Comparison of ENCODE assay signal across 8 cellular contexts in the genomic region with DNA sequence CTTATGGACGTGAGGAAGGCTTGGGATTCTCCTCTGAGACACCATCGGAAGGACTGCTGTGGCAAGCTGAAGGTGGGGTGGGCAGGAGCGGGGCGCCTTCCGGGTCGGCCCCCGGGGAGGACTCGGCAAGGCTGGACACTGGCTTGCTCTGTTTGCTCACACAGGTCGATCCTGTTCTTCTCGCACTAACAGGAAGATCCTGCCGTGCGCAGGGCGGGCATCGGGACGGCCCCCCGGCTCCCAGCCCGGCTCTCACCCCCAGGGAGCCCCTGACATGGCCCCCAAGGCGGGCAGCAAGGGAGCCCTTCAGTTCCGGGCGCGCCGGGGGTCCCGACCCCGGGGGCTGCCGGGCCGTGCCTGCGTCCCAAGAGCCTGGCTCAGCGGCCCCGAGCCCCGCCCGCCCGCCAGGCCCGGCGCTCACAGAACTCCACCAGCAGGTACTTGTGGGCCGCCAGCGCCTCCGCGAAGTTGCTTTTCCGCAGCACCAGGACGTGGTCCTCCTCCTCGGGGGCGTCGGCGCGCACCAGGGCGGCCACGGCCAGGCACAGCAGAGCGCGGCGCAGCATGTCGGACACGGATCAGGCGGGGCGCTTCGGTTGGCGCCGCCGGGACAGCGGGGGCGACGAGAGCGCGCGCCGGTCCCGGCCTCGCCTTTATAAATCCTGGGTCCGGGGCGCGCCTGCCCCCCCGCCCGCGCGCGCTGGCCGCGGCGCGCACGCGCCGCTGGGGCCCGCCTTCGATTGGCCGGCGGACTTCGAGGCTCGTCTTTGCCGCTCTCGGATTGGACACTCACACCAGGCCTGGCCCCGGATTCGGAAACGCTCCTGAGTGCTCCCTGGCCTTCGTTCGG. TPM values are rescaled to one million over a fixed set of nuclear protein-coding genes. Genes with fewer than 3 reads are reported as not detected.
DNase-seq lines count a peak whose midpoint lies in the region; ATAC-seq, FAIRE-seq and TF ChIP-seq lines count a peak whose summit lies in the region.

A gene (minus strand): TSS at position 630 of the 850 bp plus-strand sequence. CDS start 64 bp downstream, at position 566.

- H3K4me3 ChIP-seq in astrocyte (ENCODE audit: insufficient read depth, low read depth, low read length) = peak within 1 kb of the TSS; percentile 97

- DNase-seq in astrocyte (ENCODE audit: low read depth) (no peak), immature natural killer cell (no peak), GM19240 (ENCODE audit: insufficient read length, low spot score) (no peak), NCI-H226 (no peak)
- peak; percentile 96 for DNase-seq in stimulated activated CD8-positive, alpha-beta memory T cell treated with anti-CD3 and anti-CD28 coated beads, Interleukin-12 subunit alpha, Interleukin-12 subunit beta, amount 100 ng/mL, for 24 hours (ENCODE audit: extremely low read depth)

- no peaks in the 10 kb centered on the region for H3K9me3 ChIP-seq in astrocyte (ENCODE audit: insufficient read depth, low read depth, low read length)

- TF ChIP-seq CTCF in 22Rv1 (IDR thresholded peaks at IDR 0.05) (no peak; the same call in 1 of the 2 replicates), astrocyte (IDR thresholded peaks at IDR 0.05; ENCODE audit: insufficient read depth, low read depth, low read length) (no peak)

- H3K79me2 ChIP-seq in astrocyte (ENCODE audit: insufficient read depth, low read length) = peaks cover 88% of the 10 kb centered on the region

- H3K27ac Mint-ChIP-seq in astrocyte (ENCODE audit: unreplicated experiment) = peak within 1 kb of the TSS; percentile 99
- peak within 1 kb of the TSS; percentile 93 to 99 (median 98) for H3K27ac Mint-ChIP-seq in immature natural killer cell

- H3K36me3 Mint-ChIP-seq in astrocyte (ENCODE audit: low read depth, unreplicated experiment) (peaks cover 14% of the 10 kb centered on the region), immature natural killer cell (peaks cover 0 to 15% (median 3%) of the 10 kb centered on the region in 3 donors)

- H3K4me2 ChIP-seq in astrocyte (ENCODE audit: low read length) = peak within 1 kb of the TSS; percentile 96

- H3K4me1 ChIP-seq in astrocyte (ENCODE audit: insufficient read depth, low read length) = peaks cover 30% of the 10 kb centered on the region

- peak within 1 kb of the TSS; percentile 63 for H2AFZ ChIP-seq in astrocyte (ENCODE audit: low read depth, low read length)

- TF ChIP-seq EP300 in Ishikawa (IDR thresholded peaks at IDR 0.05; ENCODE audit: borderline replicate concordance) = 0 out of 2 replicates have a peak, but pooled peaks have one; percentile 13

- peak within 1 kb of the TSS; percentile 99 for H3K27ac ChIP-seq in 22Rv1
- peak within 1 kb of the TSS; percentile 97 for H3K27ac ChIP-seq in astrocyte (ENCODE audit: low read depth, low read length)

- no peak for FAIRE-seq in astrocyte (lab: Jason Lieb, UNC)

- H3K4me1 Mint-ChIP-seq in astrocyte (ENCODE audit: low read depth, unreplicated experiment) = peaks cover 31% of the 10 kb centered on the region
- H3K4me1 Mint-ChIP-seq in immature natural killer cell = peaks cover 43 to 46% of the 10 kb centered on the region in 2 donors

- H3K27me3 Mint-ChIP-seq in astrocyte (ENCODE audit: low read depth, unreplicated experiment) = no peaks in the 10 kb centered on the region
- peaks cover 12 to 29% (median 14%) of the 10 kb centered on the region in 3 donors for H3K27me3 Mint-ChIP-seq in immature natural killer cell (ENCODE audit: low read depth in 3 of 3)

- H3K4me3 Mint-ChIP-seq in astrocyte (ENCODE audit: unreplicated experiment) (peak within 1 kb of the TSS; percentile 93), immature natural killer cell (peak within 1 kb of the TSS; percentile 92 to 96 (median 93))

- peaks cover 13% of the 10 kb centered on the region for H3K36me3 ChIP-seq in astrocyte (ENCODE audit: insufficient read depth, low read length)

- H3K9ac ChIP-seq in astrocyte (ENCODE audit: low read length) = peak within 1 kb of the TSS; percentile 97

- TF ChIP-seq RAD21 in Ishikawa (IDR thresholded peaks at IDR 0.05; ENCODE audit: low read depth) = no peak

- ATAC-seq in GM19023 (IDR thresholded peaks at IDR 0.05; ENCODE audit: unreplicated experiment) = peak; percentile 3

- no peaks in the 10 kb centered on the region for H3K9me3 Mint-ChIP-seq in astrocyte (ENCODE audit: unreplicated experiment)
- peaks cover 0 to 2% (median under 1%) of the 10 kb centered on the region in 6 donors for H3K9me3 Mint-ChIP-seq in immature natural killer cell

- H3K27me3 ChIP-seq in astrocyte (ENCODE audit: insufficient read depth, low read length) = no peaks in the 10 kb centered on the region

- peaks cover 66% of the 10 kb centered on the region for H4K20me1 ChIP-seq in astrocyte (ENCODE audit: insufficient read depth, low read length)

TF ChIP-seq in Ishikawa, 13 proteins besides CTCF, POLR2A, EP300 and RAD21:
- 0 out of 2 replicates have a peak, but pooled peaks have one; percentile 3 for TF ChIP-seq NFIC (IDR thresholded peaks at IDR 0.05)
- TF ChIP-seq TAF1 (IDR thresholded peaks at IDR 0.05; ENCODE audit: low read depth) = peak; percentile 31; the same call in 1 of the 2 replicates
- no peak for TF ChIP-seq CEBPB (IDR thresholded peaks at IDR 0.05)

RNA-seq across cellular contexts. Expression of the gene that starts here (rescaled TPM):
- total RNA-seq in astrocyte = 1,268 and 1,504 TPM in 2 replicates
- polyA plus RNA-seq in immature natural killer cell = 100 to 1,000 TPM; 365 to 534 (median 475) TPM
